In genomic region chr6:55528624-55529023, GRCh38 we compare ENCODE assay signal across 8 cellular contexts. TPM values are rescaled to one million over a fixed set of nuclear protein-coding genes. Genes with fewer than 3 reads are reported as not detected.
DNase-seq lines count a peak whose midpoint lies in the region; ATAC-seq and TF ChIP-seq lines count a peak whose summit lies in the region.

No MANE protein-coding gene starts in this region.

- H3K4ac ChIP-seq in neuronal stem cell (ENCODE audit: low read length) = no peak overlapping the region

- no peak overlapping the region for H3K23ac ChIP-seq in neuronal stem cell (ENCODE audit: low read depth, low read length, poor library complexity)

- ATAC-seq in GM18907 (IDR thresholded peaks at IDR 0.05; ENCODE audit: unreplicated experiment) = peak; percentile 79

- DNase-seq in HT1080 (ENCODE audit: low read depth) (peak; percentile 39), amniotic epithelial cell (ENCODE audit: low read depth) (peak; percentile 61), neuronal stem cell (ENCODE audit: low spot score) (peak; percentile 5), NCI-H2081 treated with DMSO at 0.1 percent for 48 hours (lab: John Stamatoyannopoulos, UW) (no peak), T-helper 1 cell (no peak)
- DNase-seq in activated CD8-positive, alpha-beta memory T cell treated with anti-CD3 and anti-CD28 coated beads, Interleukin-2, amount 50 U/mL, for 48 hours = no peak

- peak overlapping the region; percentile 62 for H2AFZ ChIP-seq in neuronal stem cell (ENCODE audit: low read length)

- no peaks in the 10 kb centered on the region for H3K79me1 ChIP-seq in neuronal stem cell (ENCODE audit: low read depth, low read length)

- H2BK15ac ChIP-seq in neuronal stem cell (ENCODE audit: low read length) = no peak overlapping the region

- TF ChIP-seq CTCF in 22Rv1 (IDR thresholded peaks at IDR 0.05) = peak; percentile 71

- no peaks in the 10 kb centered on the region for H3K4me1 ChIP-seq in neuronal stem cell (ENCODE audit: control insufficient read depth in 2 of 2, insufficient read depth in 1 of 2, low read depth in 1 of 2, low read length in 2 of 2)

- H3K4me2 ChIP-seq in neuronal stem cell (ENCODE audit: insufficient read depth, low read length, poor library complexity, severe bottlenecking) = no peak overlapping the region

- no peaks in the 10 kb centered on the region for H3K36me3 ChIP-seq in neuronal stem cell (replicated peaks in 1 of 2; ENCODE audit: control insufficient read depth in 2 of 2, insufficient read depth in 2 of 2, low read length in 2 of 2)

- H4K8ac ChIP-seq in neuronal stem cell (ENCODE audit: low read depth, low read length) = no peak overlapping the region

- H3K9ac ChIP-seq in neuronal stem cell (ENCODE audit: low read depth, low read length, poor library complexity) = no peak overlapping the region

- H3K27me3 ChIP-seq in neuronal stem cell (ENCODE audit: control insufficient read depth in 3 of 3, insufficient read depth in 3 of 3, low read depth in 1 of 3, low read length in 3 of 3) = no peaks in the 10 kb centered on the region

- no peak overlapping the region for H2BK12ac ChIP-seq in neuronal stem cell (ENCODE audit: low read length)

- no peak overlapping the region for H2BK120ac ChIP-seq in neuronal stem cell (ENCODE audit: low read depth, low read length)

- H2BK5ac ChIP-seq in neuronal stem cell (ENCODE audit: low read length) = no peak overlapping the region

- H3K14ac ChIP-seq in neuronal stem cell (ENCODE audit: low read length) = no peak overlapping the region

- no peak overlapping the region for H4K91ac ChIP-seq in neuronal stem cell (ENCODE audit: low read depth, low read length, poor library complexity)

- no CpG with 5 or more reads among the region's 1 CpG for WGBS in neuronal stem cell (ENCODE audit: extremely low coverage in 2 of 2, insufficient read length in 2 of 2, insufficient replicate concordance in 1 of 2), 2 donors

- H3K27ac ChIP-seq in 22Rv1 = no peak overlapping the region
- H3K27ac ChIP-seq in neuronal stem cell (replicated peaks; ENCODE audit: low read length) = no peak overlapping the region

- H3K9me3 ChIP-seq in neuronal stem cell (replicated peaks in 1 of 2; ENCODE audit: control insufficient read depth in 2 of 2, insufficient read depth in 1 of 2, low read depth in 1 of 2, low read length in 2 of 2) = no peaks in the 10 kb centered on the region

- no peak overlapping the region for H3K4me3 ChIP-seq in neuronal stem cell (ENCODE audit: low read length in 2 of 2)

- no peak overlapping the region for H3K18ac ChIP-seq in neuronal stem cell (ENCODE audit: low read length)

- no peak overlapping the region for H2AK5ac ChIP-seq in neuronal stem cell (ENCODE audit: low read depth, low read length)

RNA-seq across cellular contexts. Expression of gene HMGCLL1, which starts 50.4 kb away (rescaled TPM):
- not detected in 2 replicates for total RNA-seq in HT1080 (2014; rRNA removed; shearing (Covaris generic))
- not detected in 2 replicates for polyA plus RNA-seq in HT1080 (2015; cell fraction: cytosol; rRNA removed)
- polyA plus RNA-seq in HT1080 (2015; cell fraction: nucleus; rRNA removed) = not detected in 2 replicates
- 7.2 TPM for polyA plus RNA-seq in neuronal stem cell (2013, experiment 1 of 2)
- 6.9 TPM for polyA plus RNA-seq in neuronal stem cell (2013, experiment 2 of 2)

Comparison
In these comparisons a context has a peak if more than half of its experiments do, and no peak if none do; other contexts are left out.
1. DNase-seq: peak in HT1080 (single experiment), amniotic epithelial cell (single experiment) and neuronal stem cell (single experiment); none in activated CD8-positive, alpha-beta memory T cell treated with anti-CD3 and anti-CD28 coated beads, Interleukin-2, amount 50 U/mL, for 48 hours (single experiment), NCI-H2081 treated with DMSO at 0.1 percent for 48 hours (single experiment) and T-helper 1 cell (0 of 5).